ENCODE assay signal across 10 cellular contexts in the genomic region with DNA sequence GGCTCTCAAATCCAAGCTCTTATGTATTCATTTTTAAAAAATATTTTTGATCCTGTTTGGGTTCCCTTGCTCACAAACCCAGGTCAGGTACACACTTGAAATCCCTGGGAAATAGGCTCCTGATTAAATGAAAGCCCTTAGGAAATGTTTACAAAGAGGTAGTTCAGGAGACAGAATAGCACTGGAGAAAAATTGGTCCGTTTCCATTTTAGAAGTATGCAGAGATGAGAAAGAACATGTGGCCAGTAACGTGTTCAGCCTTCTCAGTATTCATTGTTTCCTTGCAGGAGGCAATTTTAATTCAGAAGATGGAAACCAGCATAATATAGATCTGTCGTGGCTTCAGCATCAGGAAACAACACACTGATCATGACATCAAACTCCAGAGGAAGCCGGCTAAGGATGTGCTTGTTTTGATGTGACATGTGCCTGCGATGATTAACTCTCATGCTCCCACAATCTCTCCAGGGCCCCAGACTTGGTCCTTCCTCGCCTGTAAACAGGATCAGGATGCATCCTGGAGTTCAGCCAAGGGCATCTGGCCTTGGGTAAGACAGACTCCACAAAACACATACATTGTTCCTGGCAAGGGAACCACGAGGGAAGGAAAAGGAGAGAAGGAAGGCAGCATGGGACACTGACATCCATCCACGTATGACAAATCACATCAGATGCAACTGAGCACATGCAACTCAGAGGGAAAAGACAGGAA.
DNase-seq lines count a peak whose midpoint lies in the region; TF ChIP-seq lines count a peak whose summit lies in the region.
"Had no signal": no experiment of that assay in that cellular context is flagged by ENCODE, and none has a peak within 500 bp of the region (broad histone marks: within the 10 kb centered on the region; RNA-seq: fewer than 3 reads in every experiment).

No MANE protein-coding gene starts in this region.

- H3K27ac Mint-ChIP-seq in progenitor cell of endocrine pancreas: no peak overlapping the region

- DNase-seq in DMS53 treated with DMSO at 0.1 percent for 48 hours (lab: John Stamatoyannopoulos, UW; ENCODE audit: unreplicated experiment): peak; percentile 49
- DNase-seq in NCI-H2171 (lab: John Stamatoyannopoulos, UW): peak; percentile 86
- peak; percentile 66 to 75 for DNase-seq in cardiac fibroblast (ENCODE audit: low read depth in 2 of 2)
- DNase-seq in mesenchymal stem cell: peak; percentile 45
- DNase-seq in tibial artery: no peak
- DNase-seq in progenitor cell of endocrine pancreas (ENCODE audit: low spot score, unreplicated experiment): no peak
- DNase-seq in NCI-H1694 treated with DMSO at 0.1 percent for 48 hours (lab: John Stamatoyannopoulos, UW): no peak
- DNase-seq in HK-2 (ENCODE audit: unreplicated experiment): no peak
- DNase-seq: AML-193, MM.1S had no signal

- H3K79me1 ChIP-seq in mesenchymal stem cell (replicated peaks; ENCODE audit: low read length, poor library complexity, severe bottlenecking): no peaks in the 10 kb centered on the region

- H3K27me3 ChIP-seq in mesenchymal stem cell (ENCODE audit: control insufficient read depth in 1 of 2, insufficient read depth in 1 of 2, low read length in 2 of 2) (no peaks in the 10 kb centered on the region), tibial artery (no peaks in the 10 kb centered on the region)

- no peak overlapping the region for H2AK5ac ChIP-seq in mesenchymal stem cell (ENCODE audit: low read length, severe bottlenecking)

- H3K4me3 Mint-ChIP-seq in progenitor cell of endocrine pancreas (ENCODE audit: low read depth): no peak overlapping the region

- H3K4me1 ChIP-seq in mesenchymal stem cell (ENCODE audit: control insufficient read depth, insufficient read depth, low read depth, low read length) (peaks cover 5% of the 10 kb centered on the region), tibial artery (peaks cover 0 to 9% (median 3%) of the 10 kb centered on the region in 4 donors)

- H3K9ac ChIP-seq in mesenchymal stem cell (ENCODE audit: low read length): no peak overlapping the region

- 11% methylated on average over 4 of the region's 8 CpGs for WGBS in mesenchymal stem cell

- H3K14ac ChIP-seq in mesenchymal stem cell (ENCODE audit: low read length in 2 of 2): no peak overlapping the region

- no peaks in the 10 kb centered on the region for H3K9me3 ChIP-seq in mesenchymal stem cell (ENCODE audit: control insufficient read depth, low read length)
- H3K9me3 ChIP-seq in tibial artery: no peaks in the 10 kb centered on the region

- no peak overlapping the region for H4K8ac ChIP-seq in mesenchymal stem cell (ENCODE audit: low read length)

- no peaks in the 10 kb centered on the region for H3K9me3 Mint-ChIP-seq in progenitor cell of endocrine pancreas (ENCODE audit: low read depth)

- H3K4ac ChIP-seq in mesenchymal stem cell (ENCODE audit: low read depth in 1 of 2, low read length in 2 of 2): peak overlapping the region in 1 of 2 experiments; percentile 64

- H4K91ac ChIP-seq in mesenchymal stem cell (ENCODE audit: low read length): no peak overlapping the region

- peak overlapping the region; percentile 9 to 26 for H3K18ac ChIP-seq in mesenchymal stem cell (ENCODE audit: low read depth in 1 of 2, low read length in 2 of 2)

- H3K27ac ChIP-seq in mesenchymal stem cell (ENCODE audit: low read length, poor library complexity, severe bottlenecking) (no peak overlapping the region), tibial artery (no peak overlapping the region)

- H3K4me3 ChIP-seq in cardiac fibroblast (replicated peaks in 1 of 2; ENCODE audit: low read depth in 2 of 2, low read length in 2 of 2) (no peak overlapping the region), mesenchymal stem cell (ENCODE audit: insufficient read depth in 1 of 2, low read depth in 1 of 2, low read length in 2 of 2) (no peak overlapping the region), tibial artery (no peak overlapping the region)

- H3K27me3 Mint-ChIP-seq in progenitor cell of endocrine pancreas: peaks cover 4% of the 10 kb centered on the region

- H3K4me1 Mint-ChIP-seq in progenitor cell of endocrine pancreas (ENCODE audit: low read depth): peaks cover under 1% of the 10 kb centered on the region

- H2BK15ac ChIP-seq in mesenchymal stem cell (ENCODE audit: low read depth, poor library complexity, severe bottlenecking): no peak overlapping the region

- peak overlapping the region; percentile 42 to 81 for H2BK12ac ChIP-seq in mesenchymal stem cell (ENCODE audit: low read length in 2 of 2)

- H2BK120ac ChIP-seq in mesenchymal stem cell (ENCODE audit: low read depth, low read length): no peak overlapping the region

- no peak overlapping the region for H2AFZ ChIP-seq in mesenchymal stem cell (ENCODE audit: low read depth, low read length)

- H3K4me2 ChIP-seq in mesenchymal stem cell (ENCODE audit: low read length, poor library complexity, severe bottlenecking): no peak overlapping the region

- H2BK5ac ChIP-seq in mesenchymal stem cell (ENCODE audit: low read depth, low read length, poor library complexity, severe bottlenecking): no peak overlapping the region

- H3K36me3 ChIP-seq in mesenchymal stem cell (ENCODE audit: control insufficient read depth in 1 of 2, insufficient read depth in 2 of 2, low read depth in 1 of 2, low read length in 2 of 2) (no peaks in the 10 kb centered on the region), tibial artery (no peaks in the 10 kb centered on the region)

- intact Hi-C loops in tibial artery (cut with DNase I; ENCODE audit: low total_unique reads): no loop called here

- TF ChIP-seq CTCF in cardiac fibroblast (IDR thresholded peaks at IDR 0.05; ENCODE audit: low read depth, low read length) (no peak), tibial artery (IDR thresholded peaks at IDR 0.05) (no peak), progenitor cell of endocrine pancreas (IDR thresholded peaks at IDR 0.05; ENCODE audit: unreplicated experiment) (no peak)

- H3K23ac ChIP-seq in mesenchymal stem cell (ENCODE audit: low read length in 2 of 2): no peak overlapping the region

- no peaks in the 10 kb centered on the region for H3K36me3 Mint-ChIP-seq in progenitor cell of endocrine pancreas (ENCODE audit: insufficient read depth)

Comparison
In these comparisons a context has a peak if more than half of its experiments do, and no peak if none do; other contexts are left out.
1. DNase-seq: peak in DMS53 treated with DMSO at 0.1 percent for 48 hours (single experiment), NCI-H2171 (single experiment), cardiac fibroblast (2 of 2) and mesenchymal stem cell (single experiment); none in tibial artery (0 of 2), progenitor cell of endocrine pancreas (single experiment), NCI-H1694 treated with DMSO at 0.1 percent for 48 hours (single experiment) and HK-2 (single experiment).